ENCODE assay signal across 15 cellular contexts in the genomic region with DNA sequence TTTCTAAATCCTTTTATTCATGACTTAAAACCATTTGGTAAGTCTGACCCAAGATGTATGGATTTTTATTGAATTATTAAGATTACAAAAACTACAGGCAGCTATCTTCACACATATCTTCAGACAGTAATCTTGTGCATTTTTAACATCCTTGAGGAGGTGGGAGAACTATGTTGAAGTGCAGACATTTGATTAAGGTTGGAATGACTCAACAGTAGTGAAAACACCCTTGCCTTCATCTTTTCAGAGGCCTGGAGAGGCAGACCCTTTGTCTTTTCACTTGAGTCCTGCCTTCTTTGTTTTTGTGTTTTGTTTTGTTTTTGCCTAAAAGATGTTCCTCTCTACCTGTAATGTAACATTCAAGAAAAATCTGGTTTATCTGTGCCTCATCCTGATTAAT.
DNase-seq lines count a peak whose midpoint lies in the region; ATAC-seq and TF ChIP-seq lines count a peak whose summit lies in the region.
"Had no signal": no experiment of that assay in that cellular context is flagged by ENCODE, and none has a peak within 500 bp of the region (broad histone marks: within the 10 kb centered on the region; RNA-seq: fewer than 3 reads in every experiment).

No MANE protein-coding gene starts in this region.

- no peak for ATAC-seq in HG03442 (IDR thresholded peaks at IDR 0.05; ENCODE audit: unreplicated experiment)
- ATAC-seq: mucosa of descending colon had no signal

- no peaks in the 10 kb centered on the region for H3K36me3 ChIP-seq in HUES6 (ENCODE audit: control insufficient read depth, insufficient read depth, low read length)
- H3K36me3 ChIP-seq in brain microvascular endothelial cell (replicated peaks): no peaks in the 10 kb centered on the region

- DNase-seq in ELR (ENCODE audit: low read depth) (peak; percentile 21), brain microvascular endothelial cell (peak; percentile 33), cerebellar nuclear complex (lab: John Stamatoyannopoulos, UW) (no peak), activated gamma-delta T cell (lab: John Stamatoyannopoulos, UW) (no peak)
- DNase-seq in activated effector memory CD4-positive, alpha-beta T cell treated with anti-CD3 and anti-CD28 coated beads, Interleukin-2, amount 50 U/mL, for 16 hours: no peak
- DNase-seq: CD4-positive, alpha-beta T cell; hippocampal formation; mucosa of descending colon; NCI-H1092 treated with DMSO at 0.1 percent for 48 hours; SHP77; substantia nigra had no signal

- H3K4me3 ChIP-seq in HUES6 (ENCODE audit: low read depth, low read length): no peak overlapping the region
- H3K4me3 ChIP-seq in brain microvascular endothelial cell (ENCODE audit: low read depth, low read length): no peak overlapping the region
- H3K4me3 ChIP-seq: mucosa of descending colon had no signal

- peaks cover under 1% of the 10 kb centered on the region for H3K36me3 Mint-ChIP-seq in nephron (ENCODE audit: low read depth)

- no peaks in the 10 kb centered on the region for H3K9me3 Mint-ChIP-seq in nephron
- H3K9me3 Mint-ChIP-seq: CD4-positive, alpha-beta T cell had no signal

- peaks cover 38% of the 10 kb centered on the region for H3K4me1 ChIP-seq in HUES6 (ENCODE audit: control insufficient read depth, insufficient read depth, low read length)

- H3K4me1 Mint-ChIP-seq in nephron: peaks cover 64% of the 10 kb centered on the region

- H3K27ac ChIP-seq in HUES6 (ENCODE audit: low read depth, low read length) (peak overlapping the region; percentile 35; the same call in 1 of the 2 replicates), brain microvascular endothelial cell (peak overlapping the region; percentile 62)
- H3K27ac ChIP-seq: VCaP had no signal

- H3K27ac Mint-ChIP-seq in nephron: peak overlapping the region; percentile 94 to 99 (median 97)
- H3K27ac Mint-ChIP-seq: CD4-positive, alpha-beta T cell had no signal

- in situ Hi-C loops in brain microvascular endothelial cell (cut with HindIII; ENCODE audit: low pct_ligation_motif_present, low sequenced_read_pairs): no loop called here

- peak overlapping the region; percentile 43 to 81 (median 72) for H3K4me3 Mint-ChIP-seq in nephron
- H3K4me3 Mint-ChIP-seq: CD4-positive, alpha-beta T cell had no signal

- no peaks in the 10 kb centered on the region for H3K27me3 ChIP-seq in HUES6 (ENCODE audit: control insufficient read depth, insufficient read depth, low read length)
- H3K27me3 ChIP-seq in brain microvascular endothelial cell (replicated peaks): no peaks in the 10 kb centered on the region

- TF ChIP-seq CTCF in brain microvascular endothelial cell (IDR thresholded peaks at IDR 0.05; ENCODE audit: low read depth, low read length, missing control alignments) (no peak), nephron (IDR thresholded peaks at IDR 0.05; ENCODE audit: unreplicated experiment in 3 of 3) (no peak)

- peaks cover 5% of the 10 kb centered on the region; the same call in 1 of the 2 replicates for H3K9me3 ChIP-seq in HUES6 (ENCODE audit: control insufficient read depth, insufficient read depth, low read depth, low read length)
- H3K9me3 ChIP-seq: mucosa of descending colon had no signal

- no peak overlapping the region for H3K9ac ChIP-seq in HUES6 (ENCODE audit: low read length)

- no peaks in the 10 kb centered on the region for H3K27me3 Mint-ChIP-seq in nephron (ENCODE audit: low read depth)
- H3K27me3 Mint-ChIP-seq: CD4-positive, alpha-beta T cell had no signal

Comparison
In these comparisons a context has a peak if more than half of its experiments do, and no peak if none do; other contexts are left out.
1. DNase-seq: peak in ELR (single experiment) and brain microvascular endothelial cell (single experiment); none in cerebellar nuclear complex (0 of 2), activated gamma-delta T cell (single experiment) and activated effector memory CD4-positive, alpha-beta T cell treated with anti-CD3 and anti-CD28 coated beads, Interleukin-2, amount 50 U/mL, for 16 hours (single experiment).